In the genomic region with DNA sequence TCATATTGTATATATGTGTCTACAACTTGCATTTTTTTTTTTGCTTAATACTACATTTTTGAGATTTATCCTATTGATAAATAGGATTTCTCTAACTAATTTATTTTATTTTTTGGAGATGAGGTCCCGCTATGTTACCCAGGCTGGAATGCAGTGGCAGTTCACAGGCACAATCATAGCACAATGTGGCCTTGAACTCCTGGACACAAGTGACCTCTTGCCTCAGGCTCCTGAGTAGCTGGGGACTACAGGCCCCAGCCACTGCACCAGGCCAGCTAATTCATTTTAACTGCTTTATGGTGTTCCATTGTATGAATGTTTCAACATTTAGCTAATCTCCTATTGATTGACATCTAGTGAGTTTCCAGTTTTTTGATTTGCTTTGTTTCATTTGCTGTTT, we compare ENCODE assay signal across 14 cellular contexts.
"Had no signal": no experiment of that assay in that cellular context is flagged by ENCODE, and none has a peak within 500 bp of the region (broad histone marks: within the 10 kb centered on the region; RNA-seq: fewer than 3 reads in every experiment).

No MANE protein-coding gene starts in this region.

- H3K4me3 ChIP-seq: mucosa of descending colon, sigmoid colon, suprapubic skin, thyroid gland, uterus had no signal

- FAIRE-seq: islet of Langerhans, small intestine had no signal

- H3K27ac Mint-ChIP-seq: type B pancreatic cell had no signal

- H3K4me1 ChIP-seq: sigmoid colon, uterus had no signal

- H3K4me3 Mint-ChIP-seq: naive thymus-derived CD8-positive, alpha-beta T cell; type B pancreatic cell had no signal

- H3K27ac ChIP-seq: foreskin keratinocyte, neutrophil, sigmoid colon, suprapubic skin, thyroid gland, uterus had no signal

- ATAC-seq: mucosa of descending colon; naive thymus-derived CD8-positive, alpha-beta T cell; stimulated activated naive CD8-positive, alpha-beta T cell treated with anti-CD3 and anti-CD28 coated beads, Interleukin-15, Interleukin-2, amounts not matched to agents 100 U/mL and 50 U/mL, for 24 hours had no signal

- DNase-seq: effector memory CD4-positive, alpha-beta T cell; mucosa of descending colon; naive thymus-derived CD8-positive, alpha-beta T cell; sigmoid colon; small intestine; stimulated activated CD4-positive, alpha-beta T cell treated with anti-CD3 and anti-CD28 coated beads, Interleukin-2, amount 100 ng/mL, for 48 hours; stimulated activated naive CD8-positive, alpha-beta T cell treated with anti-CD3 and anti-CD28 coated beads, Interleukin-15, Interleukin-2, amounts not matched to agents 100 U/mL and 50 U/mL, for 24 hours; thyroid gland; uterus had no signal

- H3K27me3 Mint-ChIP-seq: naive thymus-derived CD8-positive, alpha-beta T cell; type B pancreatic cell had no signal

- H3K9me3 Mint-ChIP-seq: type B pancreatic cell had no signal

- H3K27me3 ChIP-seq: foreskin keratinocyte, neutrophil, sigmoid colon, suprapubic skin, thyroid gland, uterus had no signal

- H3K36me3 ChIP-seq: sigmoid colon, suprapubic skin, thyroid gland, uterus had no signal

- H3K9me3 ChIP-seq: mucosa of descending colon, neutrophil, sigmoid colon, suprapubic skin, thyroid gland, uterus had no signal
